8 cellular contexts compared by ENCODE assay signal in the genomic region with DNA sequence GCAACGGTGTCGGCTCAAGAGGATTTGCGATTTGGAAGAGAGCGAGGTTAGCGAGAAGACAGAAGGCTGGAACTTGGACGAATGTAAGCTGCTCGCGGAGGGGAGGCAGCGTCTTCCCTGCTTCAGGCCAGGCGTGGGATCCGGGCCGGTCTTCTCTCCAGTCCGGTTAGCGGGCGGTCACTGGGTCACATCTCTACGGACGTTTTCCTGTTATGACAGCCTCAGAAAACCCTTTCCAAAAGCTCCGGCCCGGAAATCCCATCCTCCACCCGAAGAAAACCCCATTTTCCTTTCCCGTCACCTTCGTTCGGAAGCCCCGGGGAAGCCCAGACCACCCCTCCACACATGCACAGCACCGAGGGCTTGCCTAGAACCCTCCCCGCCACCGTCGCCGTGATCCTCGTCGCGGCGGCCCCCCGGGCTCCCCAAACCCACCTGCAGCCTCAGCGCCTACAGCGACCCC. TPM values are rescaled to one million over a fixed set of nuclear protein-coding genes. Genes with fewer than 3 reads are reported as not detected.
DNase-seq lines count a peak whose midpoint lies in the region; ATAC-seq and TF ChIP-seq lines count a peak whose summit lies in the region.

No MANE protein-coding gene starts in this region.

- TF ChIP-seq POLR2A in uterus (IDR thresholded peaks at IDR 0.05): no peak

- H3K9me3 Mint-ChIP-seq in effector memory CD8-positive, alpha-beta T cell: no peaks in the 10 kb centered on the region

- H3K27ac Mint-ChIP-seq in effector memory CD8-positive, alpha-beta T cell: peak overlapping the region; percentile 99 to 100

- H3K4me3 Mint-ChIP-seq in effector memory CD8-positive, alpha-beta T cell: peak overlapping the region; percentile 99

- H3K27ac ChIP-seq in uterus: peak overlapping the region; percentile 95

- H3K27me3 ChIP-seq in mononuclear cell (ENCODE audit: insufficient read depth, low read length) (no peaks in the 10 kb centered on the region), uterus (no peaks in the 10 kb centered on the region)

- peak; percentile 20 for DNase-seq in activated T-cell treated with anti-CD3 and anti-CD28 coated beads for 4 hours
- no peak for DNase-seq in activated T-cell treated with anti-CD3 and anti-CD28 coated beads, Interleukin-2, amount 50 U/mL, for 48 hours
- DNase-seq in RKO (ENCODE audit: low spot score): peak; percentile 22
- DNase-seq in effector memory CD8-positive, alpha-beta T cell: peak in 1 of 3 experiments; percentile 6
- DNase-seq in uterus: peak in 1 of 2 donors; percentile 44
- DNase-seq in NK-92 treated with Interleukin-12 subunit alpha and Interleukin-12 subunit beta, amount 100 ng/mL, for 24 hours (lab: John Stamatoyannopoulos, UW): no peak

- peaks cover 46% of the 10 kb centered on the region for H3K4me1 ChIP-seq in mononuclear cell (ENCODE audit: insufficient read depth, low read length)
- peaks cover 0 to 11% of the 10 kb centered on the region in 2 donors for H3K4me1 ChIP-seq in uterus

- ATAC-seq in HG02610 (IDR thresholded peaks at IDR 0.05; ENCODE audit: unreplicated experiment): peak; percentile 31
- ATAC-seq in effector memory CD8-positive, alpha-beta T cell (replicated peaks): peak; percentile 23

- H3K36me3 ChIP-seq in uterus: no peaks in the 10 kb centered on the region

- no peaks in the 10 kb centered on the region for H3K27me3 Mint-ChIP-seq in effector memory CD8-positive, alpha-beta T cell

- H3K9me3 ChIP-seq in mononuclear cell (ENCODE audit: low read depth, low read length) (no peaks in the 10 kb centered on the region), uterus (no peaks in the 10 kb centered on the region)

- peak overlapping the region; percentile 99 for H3K4me3 ChIP-seq in mononuclear cell (ENCODE audit: low read length)
- H3K4me3 ChIP-seq in uterus: peak overlapping the region; percentile 91 to 99

- peak in 1 of 4 experiments; percentile 2 for TF ChIP-seq CTCF in uterus (IDR thresholded peaks at IDR 0.05)

- intact Hi-C loops in uterus (cut with DNase I; ENCODE audit: low total_unique reads): no loop called here

- H3K4me1 Mint-ChIP-seq in effector memory CD8-positive, alpha-beta T cell (ENCODE audit: low read depth in 2 of 2): peaks cover 22 to 42% of the 10 kb centered on the region in 2 donors

- peaks cover 26% of the 10 kb centered on the region for H3K36me3 Mint-ChIP-seq in effector memory CD8-positive, alpha-beta T cell (ENCODE audit: insufficient read depth)

RNA-seq across cellular contexts. Expression of gene NDUFB1, which starts 0.3 kb away (rescaled TPM):
- 106 TPM for total RNA-seq in mononuclear cell
- total RNA-seq in uterus: 100 to 1,000 TPM in 1 of 4 donors, 10 to 100 TPM in 3; 54.1 to 119 (median 79.5) TPM

RNA-seq across cellular contexts. Expression of gene CPSF2, which starts 0.5 kb away (rescaled TPM):
- 13.9 TPM for total RNA-seq in mononuclear cell
- 10 to 100 TPM; 10.8 to 51.5 (median 38.9) TPM for total RNA-seq in uterus

RNA-seq across cellular contexts. Expression of gene ATXN3, which starts 14.9 kb away (rescaled TPM):
- total RNA-seq in mononuclear cell (35.6 TPM), uterus (100 to 1,000 TPM in 3 of 4 donors, 10 to 100 TPM in 1; 47.5 to 166 (median 121) TPM)

Comparison
In these comparisons a context has a peak if more than half of its experiments do, and no peak if none do; other contexts are left out.
1. DNase-seq: peak in activated T-cell treated with anti-CD3 and anti-CD28 coated beads for 4 hours (single experiment) and RKO (single experiment); none in activated T-cell treated with anti-CD3 and anti-CD28 coated beads, Interleukin-2, amount 50 U/mL, for 48 hours (0 of 2) and NK-92 treated with Interleukin-12 subunit alpha and Interleukin-12 subunit beta, amount 100 ng/mL, for 24 hours (single experiment).